ENCODE assay signal across 9 cellular contexts in the genomic region with DNA sequence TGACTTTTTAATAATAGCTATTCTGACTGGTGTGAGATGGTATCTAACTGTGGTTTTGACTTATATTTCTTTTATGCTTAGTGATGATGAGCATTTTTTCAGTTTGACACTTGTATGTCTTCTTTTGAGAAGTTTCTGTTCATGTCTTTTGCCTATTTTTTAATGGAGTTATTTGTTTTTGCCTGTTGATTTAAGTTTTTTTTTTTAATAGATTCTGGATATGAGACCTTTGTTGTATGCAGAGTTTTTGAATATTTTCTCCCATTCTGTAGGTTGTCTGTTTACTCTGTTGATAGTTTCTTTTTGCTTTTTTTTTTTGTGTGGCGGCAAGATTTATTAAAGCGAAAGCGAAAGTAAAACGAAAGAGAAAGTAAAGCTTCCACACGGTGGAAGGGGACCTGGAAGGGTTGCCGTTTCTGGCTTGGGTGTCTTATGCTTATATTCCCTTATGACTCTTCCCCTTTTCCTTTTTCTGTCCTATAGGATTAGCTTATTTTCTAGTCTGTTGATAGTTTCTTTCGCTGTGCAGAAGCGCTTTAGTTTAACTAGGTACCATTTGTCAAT.
A peak's percentile ranks its signal among the peaks of the same experiment; 100 is the strongest.
DNase-seq lines count a peak whose midpoint lies in the region; ATAC-seq, FAIRE-seq and TF ChIP-seq lines count a peak whose summit lies in the region.
"Had no signal": no experiment of that assay in that cellular context is flagged by ENCODE, and none has a peak within 500 bp of the region (broad histone marks: within the 10 kb centered on the region; RNA-seq: fewer than 3 reads in every experiment).

No MANE protein-coding gene starts in this region.

- H3K9me1 ChIP-seq in keratinocyte (ENCODE audit: control insufficient read depth, extremely low read depth, insufficient read depth, low read length) = no peaks in the 10 kb centered on the region

- 36 to 45% methylated on average over 8 of the region's 8 CpGs for WGBS in upper lobe of left lung, 2 donors

- no peak for DNase-seq in right atrium auricular region (ENCODE audit: low spot score)
- DNase-seq in left ventricle myocardium superior = no peak
- DNase-seq in keratinocyte (ENCODE audit: low read depth, low spot score) = no peak
- DNase-seq in upper lobe of left lung = no peak
- DNase-seq in NCI-H446 treated with DMSO at 0.1 percent for 48 hours (lab: John Stamatoyannopoulos, UW) = no peak
- DNase-seq in DMS153 (lab: John Stamatoyannopoulos, UW) = no peak
- DNase-seq: GF-D8 had no signal

- H3K9me3 ChIP-seq in right atrium auricular region (no peaks in the 10 kb centered on the region), keratinocyte (ENCODE audit: control insufficient read depth, low read depth, low read length) (no peaks in the 10 kb centered on the region), upper lobe of left lung (no peaks in the 10 kb centered on the region)

- no peak for TF ChIP-seq POLR2A in upper lobe of left lung (IDR thresholded peaks at IDR 0.05)

- peak overlapping the region; percentile 77 for H2AFZ ChIP-seq in keratinocyte (ENCODE audit: control insufficient read depth, low read length)

- intact Hi-C loops in left ventricle myocardium superior (cut with micrococcal nuclease) = no loop called here

- H3K4me1 ChIP-seq in right atrium auricular region = no peaks in the 10 kb centered on the region
- no peaks in the 10 kb centered on the region for H3K4me1 ChIP-seq in keratinocyte (ENCODE audit: control insufficient read depth, extremely low read depth, insufficient read depth, low read length)
- peaks cover 0 to 2% (median under 1%) of the 10 kb centered on the region in 4 donors for H3K4me1 ChIP-seq in upper lobe of left lung

- no peak overlapping the region for H3K9ac ChIP-seq in keratinocyte (ENCODE audit: control insufficient read depth, extremely low read depth, insufficient read depth, low read length)

- no peak for TF ChIP-seq EP300 in upper lobe of left lung (IDR thresholded peaks at IDR 0.05)

- TF ChIP-seq CTCF in right atrium auricular region (IDR thresholded peaks at IDR 0.05) = no peak
- no peak for TF ChIP-seq CTCF in WI38 (IDR thresholded peaks at IDR 0.05; ENCODE audit: low read depth, low read length)
- TF ChIP-seq CTCF in keratinocyte (optimal IDR thresholded peaks at IDR 0.05 in 1 of 3, IDR thresholded peaks at IDR 0.05 in 1 of 3, conservative IDR thresholded peaks at IDR 0.05 in 1 of 3; ENCODE audit: extremely low read depth in 1 of 3, insufficient read depth in 2 of 3, low read length in 3 of 3) = no peak
- TF ChIP-seq CTCF in upper lobe of left lung (IDR thresholded peaks at IDR 0.05) = no peak

- no peaks in the 10 kb centered on the region for H3K79me2 ChIP-seq in keratinocyte (ENCODE audit: control insufficient read depth, insufficient read depth, low read length)

- H3K27me3 ChIP-seq in right atrium auricular region (no peaks in the 10 kb centered on the region), keratinocyte (ENCODE audit: control insufficient read depth, extremely low read depth, insufficient read depth, low read length) (no peaks in the 10 kb centered on the region), upper lobe of left lung (no peaks in the 10 kb centered on the region)

- H4K20me1 ChIP-seq in keratinocyte (ENCODE audit: control insufficient read depth, extremely low read depth, insufficient read depth, low read length) = no peaks in the 10 kb centered on the region

- no peak for FAIRE-seq in keratinocyte (lab: Jason Lieb, UNC)

- H3K36me3 ChIP-seq in right atrium auricular region (no peaks in the 10 kb centered on the region), keratinocyte (ENCODE audit: control insufficient read depth in 2 of 2, extremely low read depth in 1 of 2, insufficient read depth in 2 of 2, low read length in 2 of 2) (no peaks in the 10 kb centered on the region), upper lobe of left lung (no peaks in the 10 kb centered on the region)

- H3K4me2 ChIP-seq in keratinocyte (ENCODE audit: control insufficient read depth, extremely low read depth, insufficient read depth, low read depth, low read length) = peak overlapping the region; percentile 50

- H3K27ac ChIP-seq in right atrium auricular region = no peak overlapping the region
- H3K27ac ChIP-seq in keratinocyte (ENCODE audit: control insufficient read depth, insufficient read depth, low read length) = no peak overlapping the region
- peak overlapping the region in 2 of 4 donors; percentile 17 to 18 for H3K27ac ChIP-seq in upper lobe of left lung

- dilution Hi-C loops in keratinocyte (cut with MboI; ENCODE audit: extremely low pct_ligation_motif_present, low sequenced_read_pairs) = no loop called here

- no peak for ATAC-seq in left ventricle myocardium superior
- ATAC-seq in upper lobe of left lung (ENCODE audit: low FRiP score in 2 of 2) = no peak
- no peak for ATAC-seq in HG02588 (IDR thresholded peaks at IDR 0.05; ENCODE audit: unreplicated experiment)

- H3K4me3 ChIP-seq in right atrium auricular region = peak overlapping the region; percentile 20 to 32
- H3K4me3 ChIP-seq in WI38 (ENCODE audit: low read depth, low read length) = peak overlapping the region; percentile 43
- H3K4me3 ChIP-seq in keratinocyte (ENCODE audit: control insufficient read depth in 2 of 3, extremely low read depth in 1 of 3, insufficient read depth in 2 of 3, low read depth in 1 of 3, low read length in 3 of 3) = peak overlapping the region; percentile 14 to 53 (median 50)
- H3K4me3 ChIP-seq in upper lobe of left lung = peak overlapping the region in 3 of 4 donors; percentile 23 to 49 (median 36)
